24 cellular contexts compared by ENCODE assay signal in the genomic region with DNA sequence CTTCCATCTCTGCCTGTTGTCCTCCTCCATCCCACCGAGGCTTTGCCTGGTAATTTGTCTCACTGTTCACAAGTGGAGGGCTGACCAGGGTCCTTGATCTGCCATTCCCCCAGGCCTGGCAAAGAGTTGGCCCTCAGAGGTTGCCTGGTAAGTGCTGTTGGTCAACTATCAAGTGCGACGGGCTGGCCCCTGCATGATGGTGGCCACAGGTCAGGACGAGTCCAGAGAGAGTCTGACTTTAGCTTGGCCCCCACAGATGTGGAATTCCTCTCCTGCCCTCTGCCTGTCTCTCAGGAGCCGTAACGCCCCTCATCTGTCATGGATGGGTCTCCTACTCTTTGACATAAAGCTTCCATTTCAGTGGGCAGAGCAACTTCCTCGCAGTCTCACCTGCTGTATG.
DNase-seq lines count a peak whose midpoint lies in the region; ATAC-seq, FAIRE-seq and TF ChIP-seq lines count a peak whose summit lies in the region.
"Had no signal": no experiment of that assay in that cellular context is flagged by ENCODE, and none has a peak within 500 bp of the region (broad histone marks: within the 10 kb centered on the region; RNA-seq: fewer than 3 reads in every experiment).

No MANE protein-coding gene starts in this region.

- WGBS in esophagus muscularis mucosa = 100% methylated on average over 4 of the region's 7 CpGs
- 90 to 92% methylated on average over 7 of the region's 7 CpGs for WGBS in lung, 2 donors
- WGBS in neuronal stem cell (ENCODE audit: extremely low coverage in 2 of 2, insufficient read length in 2 of 2, insufficient replicate concordance in 1 of 2), 2 donors = no CpG with 5 or more reads among the region's 7 CpGs

- no peaks in the 10 kb centered on the region for H3K79me1 ChIP-seq in neuronal stem cell (ENCODE audit: low read depth, low read length)

- H2AFZ ChIP-seq in neuronal stem cell (ENCODE audit: low read length) = no peak overlapping the region

- peak overlapping the region; percentile 63 for H3K9ac ChIP-seq in neuronal stem cell (ENCODE audit: low read depth, low read length, poor library complexity)
- H3K9ac ChIP-seq: BLaER1 had no signal

- no peak for FAIRE-seq in RCC 7860 (lab: Jason Lieb, UNC)
- FAIRE-seq: A204.1, GM12891, GM19239 had no signal

- no peak overlapping the region for H2AK5ac ChIP-seq in neuronal stem cell (ENCODE audit: low read depth, low read length)

- no peaks in the 10 kb centered on the region for H3K36me3 ChIP-seq in esophagus muscularis mucosa
- H3K36me3 ChIP-seq in lung (ENCODE audit: control insufficient read depth in 2 of 2, insufficient read depth in 2 of 2, low read length in 2 of 2) = no peaks in the 10 kb centered on the region
- no peaks in the 10 kb centered on the region for H3K36me3 ChIP-seq in neuronal stem cell (replicated peaks in 1 of 2; ENCODE audit: control insufficient read depth in 2 of 2, insufficient read depth in 2 of 2, low read length in 2 of 2)
- H3K36me3 ChIP-seq: BE2C, BLaER1 had no signal

- H3K4me3 ChIP-seq in esophagus muscularis mucosa (no peak overlapping the region), lung (no peak overlapping the region), neuronal stem cell (ENCODE audit: low read length in 2 of 2) (no peak overlapping the region)
- H3K4me3 ChIP-seq: BLaER1 had no signal

- no peak overlapping the region for H3K23ac ChIP-seq in neuronal stem cell (ENCODE audit: low read depth, low read length, poor library complexity)

- TF ChIP-seq CTCF in esophagus muscularis mucosa (IDR thresholded peaks at IDR 0.05) = no peak
- no peak for TF ChIP-seq CTCF in lung (IDR thresholded peaks at IDR 0.05; ENCODE audit: control extremely low read depth, extremely low read depth)

- no peak for TF ChIP-seq POLR2A in esophagus muscularis mucosa (IDR thresholded peaks at IDR 0.05; ENCODE audit: low read depth)

- H3K4me1 ChIP-seq in esophagus muscularis mucosa = no peaks in the 10 kb centered on the region
- no peaks in the 10 kb centered on the region for H3K4me1 ChIP-seq in lung (ENCODE audit: control insufficient read depth in 2 of 2, insufficient read depth in 2 of 2, low read length in 2 of 2)
- H3K4me1 ChIP-seq in neuronal stem cell (ENCODE audit: control insufficient read depth in 2 of 2, insufficient read depth in 1 of 2, low read depth in 1 of 2, low read length in 2 of 2) = no peaks in the 10 kb centered on the region
- H3K4me1 ChIP-seq: BE2C had no signal

- no peak for ATAC-seq in lung (ENCODE audit: insufficient read depth, low FRiP score)

- no peaks in the 10 kb centered on the region for H3K9me3 ChIP-seq in esophagus muscularis mucosa
- H3K9me3 ChIP-seq in lung (ENCODE audit: control insufficient read depth in 2 of 2, insufficient read depth in 1 of 2, low read length in 1 of 2) = peaks cover 0 to 1% of the 10 kb centered on the region in 2 donors
- H3K9me3 ChIP-seq in neuronal stem cell (replicated peaks in 1 of 2; ENCODE audit: control insufficient read depth in 2 of 2, insufficient read depth in 1 of 2, low read depth in 1 of 2, low read length in 2 of 2) = peaks cover 0 to 2% of the 10 kb centered on the region in 2 donors
- H3K9me3 ChIP-seq: BE2C, BLaER1 had no signal

- intact Hi-C loops in esophagus muscularis mucosa (cut with DNase I) = no loop called here

- TF ChIP-seq EP300 in esophagus muscularis mucosa (IDR thresholded peaks at IDR 0.05) = no peak

- no peak overlapping the region for H4K91ac ChIP-seq in neuronal stem cell (ENCODE audit: low read depth, low read length, poor library complexity)

- no peak overlapping the region for H2BK120ac ChIP-seq in neuronal stem cell (ENCODE audit: low read depth, low read length)

- no peak overlapping the region for H3K4me2 ChIP-seq in neuronal stem cell (ENCODE audit: insufficient read depth, low read length, poor library complexity, severe bottlenecking)
- H3K4me2 ChIP-seq: BLaER1 had no signal

- peaks cover 0 to 10% (median 0%) of the 10 kb centered on the region in 4 donors for H3K27me3 ChIP-seq in esophagus muscularis mucosa
- H3K27me3 ChIP-seq in lung (ENCODE audit: control insufficient read depth, insufficient read depth) = no peaks in the 10 kb centered on the region
- H3K27me3 ChIP-seq in neuronal stem cell (ENCODE audit: control insufficient read depth in 3 of 3, insufficient read depth in 3 of 3, low read depth in 1 of 3, low read length in 3 of 3) = no peaks in the 10 kb centered on the region
- H3K27me3 ChIP-seq: BE2C, BLaER1 had no signal

- H3K27ac ChIP-seq in esophagus muscularis mucosa (replicated peaks in 1 of 4) = no peak overlapping the region
- no peak overlapping the region for H3K27ac ChIP-seq in lung (ENCODE audit: low read depth in 1 of 2, low read length in 1 of 2)
- no peak overlapping the region for H3K27ac ChIP-seq in neuronal stem cell (replicated peaks; ENCODE audit: low read length)
- H3K27ac ChIP-seq: BLaER1 had no signal

- H2BK12ac ChIP-seq in neuronal stem cell (ENCODE audit: low read length) = no peak overlapping the region

- H2BK5ac ChIP-seq in neuronal stem cell (ENCODE audit: low read length) = no peak overlapping the region

- no peak overlapping the region for H4K8ac ChIP-seq in neuronal stem cell (ENCODE audit: low read depth, low read length)

- no peak overlapping the region for H2BK15ac ChIP-seq in neuronal stem cell (ENCODE audit: low read length)

- peak; percentile 91 for DNase-seq in esophagus muscularis mucosa (ENCODE audit: extremely low spot score)
- DNase-seq in lung (ENCODE audit: low spot score) = peak; percentile 18
- no peak for DNase-seq in neuronal stem cell (ENCODE audit: low spot score)
- DNase-seq in NCI-H526 (lab: John Stamatoyannopoulos, UW) = no peak
- no peak for DNase-seq in GDM1 (lab: John Stamatoyannopoulos, UW)
- no peak for DNase-seq in RCC 7860 (ENCODE audit: low spot score)
- DNase-seq: 8988T; BE2C; C1 segment of cervical spinal cord; CD4-positive, alpha-beta memory T cell; CD4-positive, CD25-positive, alpha-beta regulatory T cell; CD8-positive, alpha-beta memory T cell; COR-L47; DMS 273 treated with DMSO at 0.1 percent for 48 hours; DMS153; DMS53; DMS79; DND-41; EL; GF-D8 had no signal

- H3K14ac ChIP-seq in neuronal stem cell (ENCODE audit: low read length) = no peak overlapping the region

- H3K4ac ChIP-seq in neuronal stem cell (ENCODE audit: low read length) = no peak overlapping the region

- no peak overlapping the region for H3K18ac ChIP-seq in neuronal stem cell (ENCODE audit: low read length)

Comparison
In these comparisons a context has a peak if more than half of its experiments do, and no peak if none do; other contexts are left out.
1. DNase-seq: peak in esophagus muscularis mucosa (single experiment) and lung (single experiment); none in neuronal stem cell (single experiment), NCI-H526 (0 of 2), GDM1 (single experiment) and RCC 7860 (single experiment).